1 cellular context compared by ENCODE assay signal in genomic region chr6:30359276-30359675, GRCh38.
TF ChIP-seq lines count a peak whose summit lies in the region.

No MANE protein-coding gene starts in this region.

TF ChIP-seq in GM23338, 12 proteins besides CTCF, POLR2A, EP300 and RAD21 (continued from another document):
- TF ChIP-seq ZNF462 (CRISPR knock-in tag; IDR thresholded peaks at IDR 0.05) (no peak), EZH2phosphoT487 (IDR thresholded peaks at IDR 0.05; ENCODE audit: unreplicated experiment) (no peak), ZNF331 (CRISPR knock-in tag; IDR thresholded peaks at IDR 0.05; ENCODE audit: low read depth) (no peak), ETS1 (IDR thresholded peaks at IDR 0.05) (no peak), STAT1 (IDR thresholded peaks at IDR 0.05; ENCODE audit: unreplicated experiment) (no peak), NANOG (IDR thresholded peaks at IDR 0.05; ENCODE audit: borderline replicate concordance) (no peak), EZH2 (IDR thresholded peaks at IDR 0.05; ENCODE audit: low read depth, unreplicated experiment) (no peak)
